Comparison of ENCODE assay signal across 26 cellular contexts in genomic region chr1:162679298-162679697, GRCh38. TPM values are rescaled to one million over a fixed set of nuclear protein-coding genes. Genes with fewer than 3 reads are reported as not detected.
DNase-seq lines count a peak whose midpoint lies in the region; ATAC-seq and TF ChIP-seq lines count a peak whose summit lies in the region.
"Had no signal": no experiment of that assay in that cellular context is flagged by ENCODE, and none has a peak within 500 bp of the region (broad histone marks: within the 10 kb centered on the region; RNA-seq: fewer than 3 reads in every experiment).

No MANE protein-coding gene starts in this region.

- no peak overlapping the region for H3K4me3 ChIP-seq in mammary epithelial cell (replicated peaks in 1 of 3; ENCODE audit: insufficient read depth in 1 of 3, low read depth in 2 of 3, low read length in 3 of 3)
- no peak overlapping the region for H3K4me3 ChIP-seq in esophagus muscularis mucosa
- H3K4me3 ChIP-seq in sigmoid colon = no peak overlapping the region
- H3K4me3 ChIP-seq: PC-9, SJSA1 had no signal

- TF ChIP-seq POLR2A in esophagus muscularis mucosa (IDR thresholded peaks at IDR 0.05; ENCODE audit: low read depth) (no peak), sigmoid colon (IDR thresholded peaks at IDR 0.05) (no peak)

- no peaks in the 10 kb centered on the region for H3K36me3 ChIP-seq in mammary epithelial cell (ENCODE audit: insufficient read depth, low read length)
- no peaks in the 10 kb centered on the region for H3K36me3 ChIP-seq in esophagus muscularis mucosa
- H3K36me3 ChIP-seq in sigmoid colon = no peaks in the 10 kb centered on the region
- H3K36me3 ChIP-seq: BE2C had no signal

- BruUV-seq in MCF 10A (replicated peaks; lab: Mats Ljungman, UMichigan) (no TSS peak), mammary epithelial cell (replicated peaks; lab: Mats Ljungman, UMichigan) (no TSS peak)

- DNase-seq in MCF 10A (ENCODE audit: unreplicated experiment) (no peak), mammary epithelial cell (no peak), esophagus muscularis mucosa (ENCODE audit: extremely low spot score) (no peak), sigmoid colon (no peak), COLO668 (lab: John Stamatoyannopoulos, UW; ENCODE audit: unreplicated experiment) (no peak), NCI-H146 (lab: John Stamatoyannopoulos, UW) (no peak)
- DNase-seq: ACHN; BE2C; Calu3; CD8-positive, alpha-beta memory T cell; DMS153; Karpas-422; NCI-H1092 treated with DMSO at 0.1 percent for 48 hours; NCI-H1436; NCI-H1930; NCI-H446 treated with DMSO at 0.1 percent for 48 hours; NCI-H526; NCI-H82; NK-92 treated with Interleukin-12 subunit alpha and Interleukin-12 subunit beta, amount 100 ng/mL, for 24 hours; PC-9; Right ventricle myocardium superior had no signal

- H3K9ac ChIP-seq in mammary epithelial cell (ENCODE audit: insufficient read depth, low read length) = no peak overlapping the region

- TF ChIP-seq CTCF in MCF 10A (IDR thresholded peaks at IDR 0.05; ENCODE audit: unreplicated experiment) (no peak), mammary epithelial cell (conservative IDR thresholded peaks at IDR 0.05 in 1 of 2, IDR thresholded peaks at IDR 0.05 in 1 of 2; ENCODE audit: extremely low read depth in 1 of 2, insufficient read depth in 1 of 2, low read depth in 1 of 2, low read length in 2 of 2) (no peak), esophagus muscularis mucosa (IDR thresholded peaks at IDR 0.05) (no peak), sigmoid colon (IDR thresholded peaks at IDR 0.05) (no peak)

- H3K4me1 Mint-ChIP-seq in MCF 10A (ENCODE audit: insufficient read depth, unreplicated experiment) = peaks cover 39% of the 10 kb centered on the region
- H3K4me1 Mint-ChIP-seq: CD14-positive monocyte; CD8-positive, alpha-beta memory T cell had no signal

- H3K4me3 Mint-ChIP-seq in MCF 10A (ENCODE audit: unreplicated experiment) = peak overlapping the region; percentile 51
- H3K4me3 Mint-ChIP-seq: CD14-positive monocyte; CD8-positive, alpha-beta memory T cell had no signal

- no peaks in the 10 kb centered on the region for H3K79me2 ChIP-seq in mammary epithelial cell (ENCODE audit: insufficient read depth, low read length)

- H3K9me3 ChIP-seq in mammary epithelial cell (replicated peaks; ENCODE audit: insufficient read depth, low read length) = no peaks in the 10 kb centered on the region
- H3K9me3 ChIP-seq in esophagus muscularis mucosa = no peaks in the 10 kb centered on the region
- H3K9me3 ChIP-seq in sigmoid colon = no peaks in the 10 kb centered on the region
- H3K9me3 ChIP-seq: BE2C, SJSA1 had no signal

- TF ChIP-seq EP300 in esophagus muscularis mucosa (IDR thresholded peaks at IDR 0.05) (no peak), sigmoid colon (IDR thresholded peaks at IDR 0.05) (no peak)

- dilution Hi-C loops in mammary epithelial cell (cut with HindIII; ENCODE audit: low sequenced_read_pairs) = no loop called here

- intact Hi-C loops in MCF 10A (cut with micrococcal nuclease) = no loop called here
- intact Hi-C loops in mammary epithelial cell (cut with micrococcal nuclease) = no loop called here
- intact Hi-C loops in esophagus muscularis mucosa (cut with DNase I) = loop anchor here (5.0 kb wide), 1 partner anchor 47 kb away; the partner anchor contains the start of gene DDR2
- intact Hi-C loops in sigmoid colon (cut with DNase I) = loop anchor here (10.0 kb wide), 1 partner anchor 56 kb away; no protein-coding TSS in a partner anchor

- CTCF ChIA-PET in MCF 10A (lab: Yijun Ruan, JAX) = interaction anchor here (1.1 to 5.8 kb wide), 3 partner anchors 9 to 121 kb away, joined by 3 to 37 read pairs (median 11); no protein-coding TSS in a partner anchor
- CTCF ChIA-PET in mammary epithelial cell (lab: Charles Lee; ENCODE audit: low non-redundant PET) = no interaction called here

- no peaks in the 10 kb centered on the region for H3K9me3 Mint-ChIP-seq in MCF 10A (ENCODE audit: unreplicated experiment)

- no peaks in the 10 kb centered on the region for H3K36me3 Mint-ChIP-seq in MCF 10A (ENCODE audit: insufficient read depth, unreplicated experiment)
- H3K36me3 Mint-ChIP-seq: CD14-positive monocyte had no signal

- H3K27me3 Mint-ChIP-seq in MCF 10A (ENCODE audit: insufficient read depth, unreplicated experiment) = no peaks in the 10 kb centered on the region

- in situ Hi-C loops in mammary epithelial cell (cut with MboI; ENCODE audit: low sequenced_read_pairs in 2 of 2) = no loop called here

- H3K27ac ChIP-seq in mammary epithelial cell (ENCODE audit: insufficient read depth, low read depth, low read length) = no peak overlapping the region
- peak overlapping the region; percentile 66 to 77 (median 71) for H3K27ac ChIP-seq in esophagus muscularis mucosa (replicated peaks in 1 of 4)
- peak overlapping the region; percentile 77 to 85 (median 80) for H3K27ac ChIP-seq in sigmoid colon
- H3K27ac ChIP-seq: 22Rv1, PC-9, SJSA1 had no signal

- WGBS in mammary epithelial cell (ENCODE audit: low coverage, missing lambda C conversion rate) = 50% methylated on average over 1 of the region's 1 CpG
- WGBS in esophagus muscularis mucosa = 48% methylated on average over 1 of the region's 1 CpG
- 2 to 41% methylated on average over 1 of the region's 1 CpG for WGBS in sigmoid colon, 2 donors

- ATAC-seq in HG02588 (IDR thresholded peaks at IDR 0.05; ENCODE audit: unreplicated experiment) (no peak), HG02981 (IDR thresholded peaks at IDR 0.05; ENCODE audit: unreplicated experiment) (no peak)

- H3K27ac Mint-ChIP-seq in MCF 10A (ENCODE audit: low read depth, unreplicated experiment) = peak overlapping the region; percentile 89
- H3K27ac Mint-ChIP-seq: CD14-positive monocyte had no signal

- POLR2A ChIA-PET in MCF 10A (lab: Yijun Ruan, JAX) = interaction anchor here (1.1 to 6.2 kb wide), 2 partner anchors 13 to 20 kb away, joined by 3 to 99 read pairs; no protein-coding TSS in a partner anchor

- H3K27me3 ChIP-seq in mammary epithelial cell (ENCODE audit: insufficient read depth, low read length) (no peaks in the 10 kb centered on the region), esophagus muscularis mucosa (no peaks in the 10 kb centered on the region), sigmoid colon (no peaks in the 10 kb centered on the region)
- H3K27me3 ChIP-seq: BE2C, SJSA1 had no signal

- H4K20me1 ChIP-seq in mammary epithelial cell (ENCODE audit: insufficient read depth, low read length) = no peaks in the 10 kb centered on the region

- no peak overlapping the region for H3K4me2 ChIP-seq in mammary epithelial cell (ENCODE audit: insufficient read depth, low read depth, low read length)
- H3K4me2 ChIP-seq: PC-9 had no signal

- H2AFZ ChIP-seq in mammary epithelial cell (ENCODE audit: low read depth, low read length) = no peak overlapping the region
- H2AFZ ChIP-seq: PC-9 had no signal

- H3K4me1 ChIP-seq in mammary epithelial cell (ENCODE audit: insufficient read depth, low read length) (peaks cover 14% of the 10 kb centered on the region), esophagus muscularis mucosa (peaks cover 41 to 74% (median 71%) of the 10 kb centered on the region in 4 donors), sigmoid colon (peaks cover 0 to 79% (median 64%) of the 10 kb centered on the region in 4 donors)

RNA-seq across cellular contexts. Expression of gene DDR2, which starts 47.0 kb away (rescaled TPM):
- 4.9 and 5.9 TPM in 2 replicates for total RNA-seq in MCF 10A (2022)
- total RNA-seq in mammary epithelial cell = 100 to 1,000 TPM in 1 of 2 donors, 1 to 10 TPM in 1; 7.5 to 154 TPM
- polyA plus RNA-seq in mammary epithelial cell = 3.2 TPM
- 2.5 TPM for polyA minus RNA-seq in mammary epithelial cell
- 100 to 1,000 TPM; 143 to 194 (median 175) TPM for total RNA-seq in esophagus muscularis mucosa
- 100 to 1,000 TPM; 150 to 236 (median 225) TPM for total RNA-seq in sigmoid colon
- polyA plus RNA-seq in sigmoid colon = 10 to 100 TPM in 2 of 3 donors, 1 to 10 TPM in 1; 3.5 to 50.5 (median 18.0) TPM
- polyA plus RNA-seq: CD14-positive monocyte had no signal

Comparison
In these comparisons a context has a peak if more than half of its experiments do, and no peak if none do; other contexts are left out.
1. intact Hi-C loops: an anchor here in esophagus muscularis mucosa (5.0 kb wide) and sigmoid colon (10.0 kb wide); none called in MCF 10A and mammary epithelial cell.